In genomic region chr20:50625986-50626677, GRCh38 we compare ENCODE assay signal across 8 cellular contexts.
DNase-seq lines count a peak whose midpoint lies in the region; ATAC-seq and TF ChIP-seq lines count a peak whose summit lies in the region.

No MANE protein-coding gene starts in this region.

- peaks cover 0 to 26% of the 10 kb centered on the region in 2 experiments; a peak in 1 of 4 replicates for H3K4me1 ChIP-seq in SK-N-SH (ENCODE audit: control insufficient read depth in 1 of 2, insufficient read depth in 2 of 2, low read depth in 1 of 2, low read length in 1 of 2)

- H3K9me2 ChIP-seq in SK-N-SH: no peaks in the 10 kb centered on the region

- ATAC-seq in HG02623 (IDR thresholded peaks at IDR 0.05; ENCODE audit: unreplicated experiment): no peak

- H3F3A ChIP-seq in SK-N-SH (replicated peaks; ENCODE audit: insufficient read depth): no peaks in the 10 kb centered on the region

- no peaks in the 10 kb centered on the region for H3K27me3 ChIP-seq in SK-N-SH (ENCODE audit: insufficient read depth)

- no peak overlapping the region for H3K9ac ChIP-seq in SK-N-SH

- H3K4me3 ChIP-seq in SK-N-SH (ENCODE audit: low read depth in 2 of 2, low read length in 1 of 2): no peak overlapping the region
- H3K4me3 ChIP-seq in retinal pigment epithelial cell (ENCODE audit: low read length): no peak overlapping the region

- POLR2A ChIA-PET in SK-N-SH (lab: Yijun Ruan, JAX): no interaction called here

- 42% methylated on average over 10 of the region's 15 CpGs for WGBS in SK-N-SH (ENCODE audit: low lambda C conversion rate)

- H2AFZ ChIP-seq in SK-N-SH (ENCODE audit: low read depth): no peak overlapping the region

- CTCF ChIA-PET in SK-N-SH (lab: Yijun Ruan, JAX): interaction anchor here (0.6 to 2.1 kb wide), 17 partner anchors 9 to 440 kb away, joined by 3 to 18 read pairs (median 4); no protein-coding TSS in a partner anchor

- H3K36me3 ChIP-seq in SK-N-SH (replicated peaks in 1 of 2; ENCODE audit: control insufficient read depth in 1 of 2, insufficient read depth in 2 of 2, low read length in 1 of 2): no peaks in the 10 kb centered on the region

- peak; percentile 69 for TF ChIP-seq RAD21 in SK-N-SH (IDR thresholded peaks at IDR 0.05; ENCODE audit: low read length)

- no peak overlapping the region for H3K4me2 ChIP-seq in SK-N-SH

- H3K9me3 ChIP-seq in SK-N-SH: peaks cover 1% of the 10 kb centered on the region; the same call in 1 of the 2 replicates

- DNase-seq in COLO829 (ENCODE audit: low spot score): peak; percentile 57
- DNase-seq in HuH-7.5 (ENCODE audit: low spot score): peak; percentile 88
- DNase-seq in SK-N-SH: peak; percentile 64
- DNase-seq in fibroblast of gingiva (ENCODE audit: low read depth): peak; percentile 75
- DNase-seq in retinal pigment epithelial cell (ENCODE audit: low read depth): no peak
- DNase-seq in middle frontal gyrus (ENCODE audit: extremely low spot score, low spot score): no peak
- DNase-seq in NCI-H1417 treated with DMSO at 0.1 percent for 48 hours (lab: John Stamatoyannopoulos, UW): no peak

- H3K27ac ChIP-seq in SK-N-SH (ENCODE audit: low read depth in 2 of 2, low read length in 1 of 2): no peak overlapping the region

- TF ChIP-seq EP300 in SK-N-SH (IDR thresholded peaks at IDR 0.05; ENCODE audit: borderline replicate concordance in 1 of 2, low read depth in 1 of 2, low read length in 1 of 2): no peak

- no peaks in the 10 kb centered on the region for H3K79me2 ChIP-seq in SK-N-SH (ENCODE audit: insufficient read depth)

- no peaks in the 10 kb centered on the region for H4K20me1 ChIP-seq in SK-N-SH (ENCODE audit: insufficient read depth)

- TF ChIP-seq CTCF in SK-N-SH (IDR thresholded peaks at IDR 0.05) (peak; percentile 62), retinal pigment epithelial cell (conservative IDR thresholded peaks at IDR 0.05; ENCODE audit: low read depth, low read length) (peak; percentile 62)

TF ChIP-seq in SK-N-SH, 30 proteins besides CTCF, POLR2A, EP300 and RAD21:
- TF ChIP-seq SMC3 (IDR thresholded peaks at IDR 0.05; ENCODE audit: low read depth, low read length) (peak; percentile 66), POLR2AphosphoS5 (IDR thresholded peaks at IDR 0.05; ENCODE audit: low read depth, low read length) (no peak)

Comparison
In these comparisons a context has a peak if more than half of its experiments do, and no peak if none do; other contexts are left out.
1. DNase-seq: peak in COLO829 (single experiment), HuH-7.5 (single experiment), SK-N-SH (single experiment) and fibroblast of gingiva (single experiment); none in retinal pigment epithelial cell (single experiment), middle frontal gyrus (single experiment) and NCI-H1417 treated with DMSO at 0.1 percent for 48 hours (single experiment).